Comparison of ENCODE assay signal across 8 cellular contexts in genomic region chr6:104325341-104326172, GRCh38.
DNase-seq lines count a peak whose midpoint lies in the region; ATAC-seq and TF ChIP-seq lines count a peak whose summit lies in the region.

No MANE protein-coding gene starts in this region.

- DNase-seq in GM10248 (ENCODE audit: extremely low spot score) (peak; percentile 15), SHP77 (lab: John Stamatoyannopoulos, UW) (peak; percentile 3 to 8), fibroblast of the aortic adventitia (ENCODE audit: low read depth) (peak; percentile 28), thoracic aorta (ENCODE audit: low spot score) (no peak), GDM1 (lab: John Stamatoyannopoulos, UW) (no peak)
- no peak for DNase-seq in activated T-cell treated with anti-CD3 and anti-CD28 coated beads, Interleukin-2, amount 50 U/mL, for 24 hours

- H3K36me3 ChIP-seq in thoracic aorta: no peaks in the 10 kb centered on the region

- no peak overlapping the region for H3K4me3 ChIP-seq in fibroblast of the aortic adventitia (ENCODE audit: low read depth, low read length)
- peak overlapping the region; percentile 40 for H3K4me3 ChIP-seq in thoracic aorta

- POLR2A ChIA-PET in GM10248 (lab: Yijun Ruan, JAX): no interaction called here

- H3K27ac ChIP-seq in thoracic aorta: no peak overlapping the region

- peaks cover 5 to 6% of the 10 kb centered on the region in 2 donors for H3K4me1 ChIP-seq in thoracic aorta (ENCODE audit: control insufficient read depth in 1 of 2, low read depth in 2 of 2)

- H3K4me1 Mint-ChIP-seq in activated T-cell treated with anti-CD3 and anti-CD28 coated beads, Interleukin-2, amount 50 U/mL, for 24 hours (ENCODE audit: low read depth): no peaks in the 10 kb centered on the region

- no peak overlapping the region for H3K4me3 Mint-ChIP-seq in activated T-cell treated with anti-CD3 and anti-CD28 coated beads, Interleukin-2, amount 50 U/mL, for 24 hours

- ATAC-seq in HG03520 (IDR thresholded peaks at IDR 0.05; ENCODE audit: unreplicated experiment): peak; percentile 22
- no peak for ATAC-seq in thoracic aorta (ENCODE audit: insufficient number of reproducible peaks, low FRiP score, low read depth)
- ATAC-seq in GM19467 (IDR thresholded peaks at IDR 0.05; ENCODE audit: unreplicated experiment): no peak

- no peaks in the 10 kb centered on the region for H3K36me3 Mint-ChIP-seq in activated T-cell treated with anti-CD3 and anti-CD28 coated beads, Interleukin-2, amount 50 U/mL, for 24 hours (ENCODE audit: low read depth)

- H3K9me3 ChIP-seq in thoracic aorta: no peaks in the 10 kb centered on the region

- TF ChIP-seq CTCF in GM10248 (IDR thresholded peaks at IDR 0.05; ENCODE audit: control extremely low read depth, extremely low read depth, low read depth, missing control alignments): peak; percentile 43
- TF ChIP-seq CTCF in fibroblast of the aortic adventitia (IDR thresholded peaks at IDR 0.05; ENCODE audit: insufficient read depth, low read length): peak; percentile 55
- peak; percentile 38 for TF ChIP-seq CTCF in thoracic aorta (IDR thresholded peaks at IDR 0.05)

- H3K27me3 Mint-ChIP-seq in activated T-cell treated with anti-CD3 and anti-CD28 coated beads, Interleukin-2, amount 50 U/mL, for 24 hours: no peaks in the 10 kb centered on the region

- H3K27me3 ChIP-seq in thoracic aorta (replicated peaks; ENCODE audit: insufficient read depth): no peaks in the 10 kb centered on the region

- CTCF ChIA-PET in GM10248 (lab: Yijun Ruan, JAX): interaction anchor here (0.6 to 2.1 kb wide), 11 partner anchors 9 to 646 kb away, joined by 3 to 6 read pairs (median 3); no protein-coding TSS in a partner anchor

- H3K9me3 Mint-ChIP-seq in activated T-cell treated with anti-CD3 and anti-CD28 coated beads, Interleukin-2, amount 50 U/mL, for 24 hours: no peaks in the 10 kb centered on the region

- H3K27ac Mint-ChIP-seq in activated T-cell treated with anti-CD3 and anti-CD28 coated beads, Interleukin-2, amount 50 U/mL, for 24 hours: no peak overlapping the region

Comparison
In these comparisons a context has a peak if more than half of its experiments do, and no peak if none do; other contexts are left out.
1. DNase-seq: peak in GM10248 (single experiment), SHP77 (2 of 2) and fibroblast of the aortic adventitia (single experiment); none in thoracic aorta (single experiment), activated T-cell treated with anti-CD3 and anti-CD28 coated beads, Interleukin-2, amount 50 U/mL, for 24 hours (single experiment) and GDM1 (single experiment).
2. Peak in every context shown above with its lines, with median percentiles within 50 percentile points of each other: CTCF ChIP-seq.